In genomic region chr19:29855087-29855486, GRCh38 we compare ENCODE assay signal across 3 cellular contexts.
A peak's percentile ranks its signal among the peaks of the same experiment; 100 is the strongest.
TF ChIP-seq lines count a peak whose summit lies in the region.

No MANE protein-coding gene starts in this region.

TF ChIP-seq in HCT116, 20 proteins besides CTCF, POLR2A, EP300 and RAD21:
- TF ChIP-seq JUND (IDR thresholded peaks at IDR 0.05) (no peak), SIN3A (IDR thresholded peaks at IDR 0.05; ENCODE audit: low read depth) (no peak), SP1 (IDR thresholded peaks at IDR 0.05; ENCODE audit: low read depth) (no peak), EZH2 (IDR thresholded peaks at IDR 0.05) (no peak), CBX3 (IDR thresholded peaks at IDR 0.05; ENCODE audit: low read depth) (no peak), MAX (IDR thresholded peaks at IDR 0.05) (no peak), REST (IDR thresholded peaks at IDR 0.05; ENCODE audit: low read depth) (no peak)

TF ChIP-seq in SK-N-SH, 30 proteins besides CTCF, POLR2A, EP300 and RAD21:
- 0 out of 2 replicates have a peak, but pooled peaks have one; percentile 18 for TF ChIP-seq USF1 (IDR thresholded peaks at IDR 0.05; ENCODE audit: borderline replicate concordance, low read depth)
- TF ChIP-seq RXRA (IDR thresholded peaks at IDR 0.05; ENCODE audit: borderline replicate concordance, low read depth): no peak
TF ChIP-seq in SK-N-SH: peak in this region for 1.

TF ChIP-seq in H1, 55 proteins besides CTCF, POLR2A, EP300 and RAD21:
- TF ChIP-seq EGR1 (IDR thresholded peaks at IDR 0.05; ENCODE audit: borderline replicate concordance, low read depth, low read length) (no peak), ATF3 (IDR thresholded peaks at IDR 0.05; ENCODE audit: insufficient read depth, low read depth, low read length) (0 out of 2 replicates have a peak, but pooled peaks have one; percentile 40), CEBPB (IDR thresholded peaks at IDR 0.05; ENCODE audit: low read depth, low read length) (no peak), GTF2F1 (IDR thresholded peaks at IDR 0.05; ENCODE audit: borderline replicate concordance, low read depth, low read length) (no peak), SP1 (IDR thresholded peaks at IDR 0.05; ENCODE audit: low read depth, low read length) (0 out of 2 replicates have a peak, but pooled peaks have one; percentile 27), USF2 (IDR thresholded peaks at IDR 0.05; ENCODE audit: low read length) (peak; percentile 71)
TF ChIP-seq in H1: peak in this region for 3.
